ENCODE assay signal across 8 cellular contexts in the genomic region with DNA sequence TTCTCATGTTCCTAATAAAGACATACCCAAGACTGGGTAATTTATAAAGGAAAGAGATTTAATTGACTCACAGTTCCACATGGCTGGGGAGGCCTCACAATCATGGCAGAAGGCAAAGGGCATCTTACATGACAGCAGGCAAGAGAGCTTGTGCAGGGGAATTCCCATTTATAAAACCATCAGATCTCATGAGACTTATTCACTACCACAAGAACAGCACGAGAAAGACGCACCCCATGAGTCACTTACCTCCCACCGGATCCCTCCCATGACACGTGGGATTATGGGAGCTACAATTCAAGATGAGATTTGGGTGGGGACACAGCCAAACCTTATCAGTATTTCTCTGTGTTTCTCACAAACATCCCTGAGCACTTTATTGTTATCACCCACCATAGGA.
DNase-seq lines count a peak whose midpoint lies in the region; ATAC-seq and TF ChIP-seq lines count a peak whose summit lies in the region.
"Not testable (repeated sequence)": the region's sequence is repeated elsewhere in the genome, so short reads cannot be mapped to it uniquely, and the experiment has no call there.

No MANE protein-coding gene starts in this region.

- not testable (repeated sequence) for H3K9me3 ChIP-seq in MG63

- H3K4me3 ChIP-seq in MG63, coronary artery: not testable (repeated sequence)

- H3K27ac ChIP-seq in coronary artery: peak overlapping the region; percentile 48 to 62

- TF ChIP-seq CTCF in coronary artery (IDR thresholded peaks at IDR 0.05); glutamatergic neuron (IDR thresholded peaks at IDR 0.05; ENCODE audit: partially characterized antibody, unreplicated experiment): not testable (repeated sequence)

- peak; percentile 46 for ATAC-seq in HG02642 (IDR thresholded peaks at IDR 0.05; ENCODE audit: poor library complexity, unreplicated experiment)
- peak; percentile 74 to 80 for ATAC-seq in stimulated activated naive B cell treated with anti-CD40 and anti-IgM and Interleukin-4, amounts not matched to agents 10 μg/mL and 1 μg/mL and 100 μg/mL, for 72 hours (replicated peaks)

- peaks cover 15% of the 10 kb centered on the region for H3K36me3 Mint-ChIP-seq in glutamatergic neuron (ENCODE audit: unreplicated experiment)
- not testable (repeated sequence) for H3K36me3 Mint-ChIP-seq in stimulated activated naive B cell treated with anti-CD40 and anti-IgM and Interleukin-4, amounts not matched to agents 10 μg/mL and 1 μg/mL and 100 μg/mL, for 72 hours

- not testable (repeated sequence) for H3K27me3 Mint-ChIP-seq in glutamatergic neuron (ENCODE audit: unreplicated experiment)
- peaks cover 15 to 26% of the 10 kb centered on the region in 2 donors for H3K27me3 Mint-ChIP-seq in stimulated activated naive B cell treated with anti-CD40 and anti-IgM and Interleukin-4, amounts not matched to agents 10 μg/mL and 1 μg/mL and 100 μg/mL, for 72 hours

- H3K9me3 Mint-ChIP-seq in glutamatergic neuron (ENCODE audit: unreplicated experiment); stimulated activated naive B cell treated with anti-CD40 and anti-IgM and Interleukin-4, amounts not matched to agents 10 μg/mL and 1 μg/mL and 100 μg/mL, for 72 hours: not testable (repeated sequence)

- not testable (repeated sequence) for H3K4me3 Mint-ChIP-seq in glutamatergic neuron (ENCODE audit: unreplicated experiment); stimulated activated naive B cell treated with anti-CD40 and anti-IgM and Interleukin-4, amounts not matched to agents 10 μg/mL and 1 μg/mL and 100 μg/mL, for 72 hours

- peak overlapping the region; percentile 54 for H3K27ac Mint-ChIP-seq in glutamatergic neuron (ENCODE audit: unreplicated experiment)
- H3K27ac Mint-ChIP-seq in stimulated activated naive B cell treated with anti-CD40 and anti-IgM and Interleukin-4, amounts not matched to agents 10 μg/mL and 1 μg/mL and 100 μg/mL, for 72 hours: not testable (repeated sequence)

- H3K36me3 ChIP-seq in MG63: not testable (repeated sequence)

- peaks cover 14% of the 10 kb centered on the region for H3K4me1 Mint-ChIP-seq in glutamatergic neuron (ENCODE audit: low read depth, unreplicated experiment)
- H3K4me1 Mint-ChIP-seq in stimulated activated naive B cell treated with anti-CD40 and anti-IgM and Interleukin-4, amounts not matched to agents 10 μg/mL and 1 μg/mL and 100 μg/mL, for 72 hours: not testable (repeated sequence)

- H3K27me3 ChIP-seq in MG63: not testable (repeated sequence)

- peak; percentile 31 for DNase-seq in EH (ENCODE audit: low read depth)
- DNase-seq in MG63: peak; percentile 18
- DNase-seq in activated naive CD4-positive, alpha-beta T cell treated with Interleukin-2 at 50 U/mL for 16 hours: peak; percentile 3
- DNase-seq in coronary artery (ENCODE audit: low spot score); glutamatergic neuron: not testable (repeated sequence)
- DNase-seq in myocyte (ENCODE audit: low read depth): peak; percentile 74
- DNase-seq in stimulated activated naive B cell treated with anti-CD40 and anti-IgM and Interleukin-4, amounts not matched to agents 10 μg/mL and 1 μg/mL and 100 μg/mL, for 72 hours: peak; percentile 12
